Comparison of ENCODE assay signal across 27 cellular contexts in the genomic region with DNA sequence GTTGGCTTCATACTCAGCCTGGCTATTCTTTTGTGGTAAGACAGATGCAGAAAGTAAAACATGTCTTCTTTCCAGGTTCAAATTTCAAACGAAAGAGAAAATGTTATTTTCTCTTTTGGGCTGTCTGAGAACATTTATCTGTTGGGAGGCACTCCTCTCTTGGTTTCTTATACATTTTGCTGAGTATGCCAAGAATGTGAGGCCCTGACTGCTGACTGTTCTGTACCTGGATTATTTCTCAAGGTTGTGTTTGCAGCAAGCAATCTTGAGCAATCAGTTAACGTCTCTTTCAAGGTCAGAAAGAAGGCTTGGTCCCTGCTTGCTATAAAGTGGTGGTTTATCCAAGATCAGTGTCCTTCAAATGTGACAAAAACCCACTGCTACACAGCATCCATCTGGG. TPM values are rescaled to one million over a fixed set of nuclear protein-coding genes. Genes with fewer than 3 reads are reported as not detected.
"Had no signal": no experiment of that assay in that cellular context is flagged by ENCODE, and none has a peak within 500 bp of the region (broad histone marks: within the 10 kb centered on the region; RNA-seq: fewer than 3 reads in every experiment).

No MANE protein-coding gene starts in this region.

- DNase-seq: activated CD4-positive, alpha-beta memory T cell treated with anti-CD3 and anti-CD28 coated beads, Interleukin-2, amount 10 ng/mL, durations not matched to agents 7 days and 5 days; activated CD4-positive, alpha-beta T cell treated with anti-CD3 and anti-CD28 coated beads for 36 hours; activated CD4-positive, alpha-beta T cell treated with anti-CD3 and anti-CD28 coated beads, Interleukin-2, amount 50 U/mL, for 1 hour; activated gamma-delta T cell; activated naive CD4-positive, alpha-beta T cell treated with anti-CD3 and anti-CD28 coated beads, Interleukin-2, amount 50 U/mL, for 16 hours; activated naive CD8-positive, alpha-beta T cell treated with anti-CD3 and anti-CD28 coated beads, Interleukin-2, amount 10 ng/mL, durations not matched to agents 7 days and 5 days; activated T-cell treated with anti-CD3 and anti-CD28 coated beads for 4 hours; activated T-cell treated with anti-CD3 and anti-CD28 coated beads, Interleukin-2, amount 50 U/mL, for 48 hours; adrenal gland; aorta; central memory CD4-positive, alpha-beta T cell; KG1; NCI-H1105 treated with DMSO at 0.1 percent for 48 hours; NCI-H1436 treated with DMSO at 0.1 percent for 48 hours; NCI-H187; NCI-H2081; NCI-H446; NCI-H524; T-cell; T-helper 2 cell; WERI-Rb-1 had no signal

- H3K4me3 ChIP-seq: adrenal gland, SK-N-MC had no signal

- H3K36me3 ChIP-seq: adrenal gland, WERI-Rb-1 had no signal

- H3K27ac ChIP-seq: adrenal gland, SK-N-MC, WERI-Rb-1 had no signal

- H3K9me3 ChIP-seq: adrenal gland had no signal

- ATAC-seq: activated CD4-positive, alpha-beta T cell treated with anti-CD3 and anti-CD28 coated beads for 36 hours; activated T-helper 17 cell treated with anti-CD3 and anti-CD28 coated beads, Interleukin-2, amount 50 U/mL, for 72 hours; Right ventricle myocardium inferior; T-cell had no signal

- H3K27me3 ChIP-seq: adrenal gland had no signal

- H3K4me1 ChIP-seq: adrenal gland had no signal

RNA-seq across cellular contexts. Expression of gene SSTR1, which starts 9.8 kb away (rescaled TPM):
- total RNA-seq: activated CD4-positive, alpha-beta memory T cell treated with anti-CD3 and anti-CD28 coated beads, Interleukin-2, amount 10 ng/mL, durations not matched to agents 7 days and 5 days; activated CD4-positive, alpha-beta T cell treated with anti-CD3 and anti-CD28 coated beads for 36 hours; activated CD8-positive, alpha-beta memory T cell treated with anti-CD3 and anti-CD28 coated beads for 36 hours; activated naive CD8-positive, alpha-beta T cell treated with anti-CD3 and anti-CD28 coated beads, Interleukin-2, amount 10 ng/mL, durations not matched to agents 7 days and 5 days; activated T-helper 17 cell treated with anti-CD3 and anti-CD28 coated beads, Interleukin-2, amount 50 U/mL, for 72 hours; T-cell had no signal

RNA-seq across cellular contexts. Expression of gene CLEC14A, which starts 38.4 kb away (rescaled TPM):
- total RNA-seq: activated CD4-positive, alpha-beta memory T cell treated with anti-CD3 and anti-CD28 coated beads, Interleukin-2, amount 10 ng/mL, durations not matched to agents 7 days and 5 days; activated CD4-positive, alpha-beta T cell treated with anti-CD3 and anti-CD28 coated beads for 36 hours; activated CD8-positive, alpha-beta memory T cell treated with anti-CD3 and anti-CD28 coated beads for 36 hours; activated naive CD8-positive, alpha-beta T cell treated with anti-CD3 and anti-CD28 coated beads, Interleukin-2, amount 10 ng/mL, durations not matched to agents 7 days and 5 days; activated T-helper 17 cell treated with anti-CD3 and anti-CD28 coated beads, Interleukin-2, amount 50 U/mL, for 72 hours; bronchial epithelial cell; RPMI7951; T-cell had no signal
